ENCODE assay signal across 1 cellular context in the genomic region with DNA sequence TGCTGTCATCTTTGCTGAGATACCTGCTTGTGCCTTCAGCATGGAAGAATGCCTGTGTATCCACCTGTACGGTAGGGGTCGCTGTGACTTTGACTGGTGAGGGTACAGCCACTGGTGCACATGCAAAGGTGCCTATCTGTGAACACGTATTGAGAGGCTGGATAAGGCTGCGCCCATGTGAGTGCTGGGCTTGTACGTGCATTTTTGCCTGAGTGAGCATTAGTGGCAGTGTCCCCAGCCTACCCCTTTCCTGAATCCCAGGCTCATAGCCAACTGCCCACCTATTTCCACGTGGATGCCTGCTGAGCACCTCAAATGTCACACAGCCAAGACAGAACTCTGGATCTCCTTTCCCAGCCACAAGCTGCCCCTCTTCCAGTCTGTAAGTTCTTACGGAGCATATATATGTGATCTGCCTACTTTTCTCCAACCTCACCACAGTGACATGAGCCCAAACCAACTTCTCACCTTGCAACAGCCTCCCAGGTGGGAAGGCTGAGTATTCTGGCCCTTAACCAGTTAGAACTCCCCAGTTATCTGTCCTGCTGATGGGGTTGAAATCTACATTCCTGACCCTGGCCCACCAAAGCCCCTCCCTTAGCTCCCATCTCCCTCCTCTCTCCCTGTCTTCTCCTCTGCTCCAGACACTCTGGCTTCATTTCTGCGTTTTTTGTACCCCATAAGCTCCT.
TF ChIP-seq lines count a peak whose summit lies in the region.

No MANE protein-coding gene starts in this region.

TF ChIP-seq in HepG2, 621 proteins besides CTCF, POLR2A, EP300 and RAD21 (continued from another document and continues in another):
- TF ChIP-seq, protein P1, sequence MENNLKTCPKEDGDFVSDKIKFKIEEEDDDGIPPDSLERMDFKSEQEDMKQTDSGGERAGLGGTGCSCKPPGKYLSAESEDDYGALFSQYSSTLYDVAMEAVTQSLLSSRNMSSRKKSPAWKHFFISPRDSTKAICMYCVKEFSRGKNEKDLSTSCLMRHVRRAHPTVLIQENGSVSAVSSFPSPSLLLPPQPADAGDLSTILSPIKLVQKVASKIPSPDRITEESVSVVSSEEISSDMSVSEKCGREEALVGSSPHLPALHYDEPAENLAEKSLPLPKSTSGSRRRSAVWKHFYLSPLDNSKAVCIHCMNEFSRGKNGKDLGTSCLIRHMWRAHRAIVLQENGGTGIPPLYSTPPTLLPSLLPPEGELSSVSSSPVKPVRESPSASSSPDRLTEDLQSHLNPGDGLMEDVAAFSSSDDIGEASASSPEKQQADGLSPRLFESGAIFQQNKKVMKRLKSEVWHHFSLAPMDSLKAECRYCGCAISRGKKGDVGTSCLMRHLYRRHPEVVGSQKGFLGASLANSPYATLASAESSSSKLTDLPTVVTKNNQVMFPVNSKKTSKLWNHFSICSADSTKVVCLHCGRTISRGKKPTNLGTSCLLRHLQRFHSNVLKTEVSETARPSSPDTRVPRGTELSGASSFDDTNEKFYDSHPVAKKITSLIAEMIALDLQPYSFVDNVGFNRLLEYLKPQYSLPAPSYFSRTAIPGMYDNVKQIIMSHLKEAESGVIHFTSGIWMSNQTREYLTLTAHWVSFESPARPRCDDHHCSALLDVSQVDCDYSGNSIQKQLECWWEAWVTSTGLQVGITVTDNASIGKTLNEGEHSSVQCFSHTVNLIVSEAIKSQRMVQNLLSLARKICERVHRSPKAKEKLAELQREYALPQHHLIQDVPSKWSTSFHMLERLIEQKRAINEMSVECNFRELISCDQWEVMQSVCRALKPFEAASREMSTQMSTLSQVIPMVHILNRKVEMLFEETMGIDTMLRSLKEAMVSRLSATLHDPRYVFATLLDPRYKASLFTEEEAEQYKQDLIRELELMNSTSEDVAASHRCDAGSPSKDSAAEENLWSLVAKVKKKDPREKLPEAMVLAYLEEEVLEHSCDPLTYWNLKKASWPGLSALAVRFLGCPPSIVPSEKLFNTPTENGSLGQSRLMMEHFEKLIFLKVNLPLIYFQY (CRISPR knock-in tag; IDR thresholded peaks at IDR 0.05; ENCODE audit: borderline replicate concordance), result no peak
- TF ChIP-seq TCF7L2 (IDR thresholded peaks at IDR 0.05; ENCODE audit: low read depth, low read length) (no peak), NR3C1 (CRISPR knock-in tag; IDR thresholded peaks at IDR 0.05) (no peak), ZC3H4 (CRISPR knock-in tag; IDR thresholded peaks at IDR 0.05; ENCODE audit: borderline replicate concordance) (no peak; the same call in 1 of the 2 replicates), THAP11 (CRISPR knock-in tag; IDR thresholded peaks at IDR 0.05) (peak; percentile 84), SP1 (IDR thresholded peaks at IDR 0.05) (no peak), SP1 (CRISPR knock-in tag; IDR thresholded peaks at IDR 0.05) (peak; percentile 42; the same call in 1 of the 2 replicates), NCOA5 (CRISPR knock-in tag; IDR thresholded peaks at IDR 0.05) (no peak), SUZ12 (IDR thresholded peaks at IDR 0.05; ENCODE audit: low read depth, low read length) (no peak), ZNF143 (CRISPR knock-in tag; IDR thresholded peaks at IDR 0.05) (0 out of 2 replicates have a peak, but pooled peaks have one; percentile 21), ZNF160 (CRISPR knock-in tag; IDR thresholded peaks at IDR 0.05) (peak; percentile 76; the same call in 1 of the 2 replicates), ZNF619 (CRISPR knock-in tag; IDR thresholded peaks at IDR 0.05) (no peak; the same call in 1 of the 2 replicates), SETDB1 (CRISPR knock-in tag; IDR thresholded peaks at IDR 0.05; ENCODE audit: borderline replicate concordance) (no peak), SP5 (CRISPR knock-in tag; IDR thresholded peaks at IDR 0.05; ENCODE audit: borderline replicate concordance, low read depth) (no peak; the same call in 1 of the 2 replicates), MTA3 (CRISPR knock-in tag; IDR thresholded peaks at IDR 0.05) (no peak), ZNF672 (CRISPR knock-in tag; IDR thresholded peaks at IDR 0.05) (no peak), MIER2 (CRISPR knock-in tag; IDR thresholded peaks at IDR 0.05) (peak; percentile 77), ZFP36L2 (CRISPR knock-in tag; IDR thresholded peaks at IDR 0.05) (no peak; the same call in 1 of the 2 replicates), KMT2B (CRISPR knock-in tag; IDR thresholded peaks at IDR 0.05) (no peak), TOPORS (CRISPR knock-in tag; IDR thresholded peaks at IDR 0.05) (no peak), ZNF839 (CRISPR knock-in tag; IDR thresholded peaks at IDR 0.05; ENCODE audit: borderline replicate concordance) (no peak), KDM5B (CRISPR knock-in tag; IDR thresholded peaks at IDR 0.05; ENCODE audit: borderline replicate concordance) (peak; percentile 95), KMT2A (CRISPR knock-in tag; IDR thresholded peaks at IDR 0.05) (no peak), REL (CRISPR knock-in tag; conservative IDR thresholded peaks at IDR 0.05) (no peak), NKX3-1 (CRISPR knock-in tag; IDR thresholded peaks at IDR 0.05) (no peak), STAG1 (CRISPR knock-in tag; IDR thresholded peaks at IDR 0.05) (peak; percentile 32), DNMT3B (CRISPR knock-in tag; conservative IDR thresholded peaks at IDR 0.05) (no peak), HNRNPH1 (optimal IDR thresholded peaks at IDR 0.05; ENCODE audit: low read depth, low read length) (no peak), ZNF703 (CRISPR knock-in tag; IDR thresholded peaks at IDR 0.05; ENCODE audit: borderline replicate concordance) (no peak), NCOA2 (CRISPR knock-in tag; IDR thresholded peaks at IDR 0.05) (no peak), IRF2 (CRISPR knock-in tag; IDR thresholded peaks at IDR 0.05) (peak; percentile 84), ZNF337 (CRISPR knock-in tag; IDR thresholded peaks at IDR 0.05; ENCODE audit: borderline replicate concordance, low read depth) (no peak), ZMYM4 (CRISPR knock-in tag; IDR thresholded peaks at IDR 0.05) (peak; percentile 98), ARID2 (CRISPR knock-in tag; IDR thresholded peaks at IDR 0.05; ENCODE audit: borderline replicate concordance) (no peak), ZBTB7B (CRISPR knock-in tag; IDR thresholded peaks at IDR 0.05) (no peak; the same call in 1 of the 2 replicates), ZNF563 (CRISPR knock-in tag; IDR thresholded peaks at IDR 0.05) (no peak), ZFYVE20 (CRISPR knock-in tag; IDR thresholded peaks at IDR 0.05; ENCODE audit: borderline replicate concordance, low read depth) (no peak), SMAD1 (CRISPR knock-in tag; IDR thresholded peaks at IDR 0.05; ENCODE audit: borderline replicate concordance, low read depth) (no peak)
- TF ChIP-seq, protein P2, sequence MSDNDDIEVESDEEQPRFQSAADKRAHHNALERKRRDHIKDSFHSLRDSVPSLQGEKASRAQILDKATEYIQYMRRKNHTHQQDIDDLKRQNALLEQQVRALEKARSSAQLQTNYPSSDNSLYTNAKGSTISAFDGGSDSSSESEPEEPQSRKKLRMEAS (IDR thresholded peaks at IDR 0.05), result peak; percentile 92
- TF ChIP-seq, protein P3, sequence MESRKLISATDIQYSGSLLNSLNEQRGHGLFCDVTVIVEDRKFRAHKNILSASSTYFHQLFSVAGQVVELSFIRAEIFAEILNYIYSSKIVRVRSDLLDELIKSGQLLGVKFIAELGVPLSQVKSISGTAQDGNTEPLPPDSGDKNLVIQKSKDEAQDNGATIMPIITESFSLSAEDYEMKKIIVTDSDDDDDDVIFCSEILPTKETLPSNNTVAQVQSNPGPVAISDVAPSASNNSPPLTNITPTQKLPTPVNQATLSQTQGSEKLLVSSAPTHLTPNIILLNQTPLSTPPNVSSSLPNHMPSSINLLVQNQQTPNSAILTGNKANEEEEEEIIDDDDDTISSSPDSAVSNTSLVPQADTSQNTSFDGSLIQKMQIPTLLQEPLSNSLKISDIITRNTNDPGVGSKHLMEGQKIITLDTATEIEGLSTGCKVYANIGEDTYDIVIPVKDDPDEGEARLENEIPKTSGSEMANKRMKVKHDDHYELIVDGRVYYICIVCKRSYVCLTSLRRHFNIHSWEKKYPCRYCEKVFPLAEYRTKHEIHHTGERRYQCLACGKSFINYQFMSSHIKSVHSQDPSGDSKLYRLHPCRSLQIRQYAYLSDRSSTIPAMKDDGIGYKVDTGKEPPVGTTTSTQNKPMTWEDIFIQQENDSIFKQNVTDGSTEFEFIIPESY (CRISPR knock-in tag; IDR thresholded peaks at IDR 0.05), result peak; percentile 40; the same call in 1 of the 2 replicates
- TF ChIP-seq, protein P4, sequence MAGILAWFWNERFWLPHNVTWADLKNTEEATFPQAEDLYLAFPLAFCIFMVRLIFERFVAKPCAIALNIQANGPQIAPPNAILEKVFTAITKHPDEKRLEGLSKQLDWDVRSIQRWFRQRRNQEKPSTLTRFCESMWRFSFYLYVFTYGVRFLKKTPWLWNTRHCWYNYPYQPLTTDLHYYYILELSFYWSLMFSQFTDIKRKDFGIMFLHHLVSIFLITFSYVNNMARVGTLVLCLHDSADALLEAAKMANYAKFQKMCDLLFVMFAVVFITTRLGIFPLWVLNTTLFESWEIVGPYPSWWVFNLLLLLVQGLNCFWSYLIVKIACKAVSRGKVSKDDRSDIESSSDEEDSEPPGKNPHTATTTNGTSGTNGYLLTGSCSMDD (CRISPR knock-in tag; IDR thresholded peaks at IDR 0.05), result no peak
- TF ChIP-seq, protein P5, sequence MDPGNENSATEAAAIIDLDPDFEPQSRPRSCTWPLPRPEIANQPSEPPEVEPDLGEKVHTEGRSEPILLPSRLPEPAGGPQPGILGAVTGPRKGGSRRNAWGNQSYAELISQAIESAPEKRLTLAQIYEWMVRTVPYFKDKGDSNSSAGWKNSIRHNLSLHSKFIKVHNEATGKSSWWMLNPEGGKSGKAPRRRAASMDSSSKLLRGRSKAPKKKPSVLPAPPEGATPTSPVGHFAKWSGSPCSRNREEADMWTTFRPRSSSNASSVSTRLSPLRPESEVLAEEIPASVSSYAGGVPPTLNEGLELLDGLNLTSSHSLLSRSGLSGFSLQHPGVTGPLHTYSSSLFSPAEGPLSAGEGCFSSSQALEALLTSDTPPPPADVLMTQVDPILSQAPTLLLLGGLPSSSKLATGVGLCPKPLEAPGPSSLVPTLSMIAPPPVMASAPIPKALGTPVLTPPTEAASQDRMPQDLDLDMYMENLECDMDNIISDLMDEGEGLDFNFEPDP (CRISPR knock-in tag; conservative IDR thresholded peaks at IDR 0.05), result no peak
- TF ChIP-seq, protein P6, sequence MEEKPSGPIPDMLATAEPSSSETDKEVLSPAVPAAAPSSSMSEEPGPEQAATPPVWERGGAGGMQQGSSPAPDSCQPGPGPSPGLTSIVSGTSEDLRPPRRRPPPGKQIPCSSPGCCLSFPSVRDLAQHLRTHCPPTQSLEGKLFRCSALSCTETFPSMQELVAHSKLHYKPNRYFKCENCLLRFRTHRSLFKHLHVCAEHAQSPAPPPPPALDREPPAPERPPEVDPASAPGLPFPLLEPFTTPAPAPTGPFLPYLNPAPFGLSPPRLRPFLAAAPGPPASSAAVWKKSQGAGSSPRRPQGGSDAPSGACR (CRISPR knock-in tag; IDR thresholded peaks at IDR 0.05), result 0 out of 2 replicates have a peak, but pooled peaks have one; percentile 32
- TF ChIP-seq, protein P7, sequence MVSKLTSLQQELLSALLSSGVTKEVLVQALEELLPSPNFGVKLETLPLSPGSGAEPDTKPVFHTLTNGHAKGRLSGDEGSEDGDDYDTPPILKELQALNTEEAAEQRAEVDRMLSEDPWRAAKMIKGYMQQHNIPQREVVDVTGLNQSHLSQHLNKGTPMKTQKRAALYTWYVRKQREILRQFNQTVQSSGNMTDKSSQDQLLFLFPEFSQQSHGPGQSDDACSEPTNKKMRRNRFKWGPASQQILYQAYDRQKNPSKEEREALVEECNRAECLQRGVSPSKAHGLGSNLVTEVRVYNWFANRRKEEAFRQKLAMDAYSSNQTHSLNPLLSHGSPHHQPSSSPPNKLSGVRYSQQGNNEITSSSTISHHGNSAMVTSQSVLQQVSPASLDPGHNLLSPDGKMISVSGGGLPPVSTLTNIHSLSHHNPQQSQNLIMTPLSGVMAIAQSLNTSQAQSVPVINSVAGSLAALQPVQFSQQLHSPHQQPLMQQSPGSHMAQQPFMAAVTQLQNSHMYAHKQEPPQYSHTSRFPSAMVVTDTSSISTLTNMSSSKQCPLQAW (CRISPR knock-in tag; IDR thresholded peaks at IDR 0.05), result no peak
- TF ChIP-seq, protein P8, sequence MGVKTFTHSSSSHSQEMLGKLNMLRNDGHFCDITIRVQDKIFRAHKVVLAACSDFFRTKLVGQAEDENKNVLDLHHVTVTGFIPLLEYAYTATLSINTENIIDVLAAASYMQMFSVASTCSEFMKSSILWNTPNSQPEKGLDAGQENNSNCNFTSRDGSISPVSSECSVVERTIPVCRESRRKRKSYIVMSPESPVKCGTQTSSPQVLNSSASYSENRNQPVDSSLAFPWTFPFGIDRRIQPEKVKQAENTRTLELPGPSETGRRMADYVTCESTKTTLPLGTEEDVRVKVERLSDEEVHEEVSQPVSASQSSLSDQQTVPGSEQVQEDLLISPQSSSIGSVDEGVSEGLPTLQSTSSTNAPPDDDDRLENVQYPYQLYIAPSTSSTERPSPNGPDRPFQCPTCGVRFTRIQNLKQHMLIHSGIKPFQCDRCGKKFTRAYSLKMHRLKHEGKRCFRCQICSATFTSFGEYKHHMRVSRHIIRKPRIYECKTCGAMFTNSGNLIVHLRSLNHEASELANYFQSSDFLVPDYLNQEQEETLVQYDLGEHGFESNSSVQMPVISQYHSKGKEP (CRISPR knock-in tag; IDR thresholded peaks at IDR 0.05), result no peak
- TF ChIP-seq, protein P9, sequence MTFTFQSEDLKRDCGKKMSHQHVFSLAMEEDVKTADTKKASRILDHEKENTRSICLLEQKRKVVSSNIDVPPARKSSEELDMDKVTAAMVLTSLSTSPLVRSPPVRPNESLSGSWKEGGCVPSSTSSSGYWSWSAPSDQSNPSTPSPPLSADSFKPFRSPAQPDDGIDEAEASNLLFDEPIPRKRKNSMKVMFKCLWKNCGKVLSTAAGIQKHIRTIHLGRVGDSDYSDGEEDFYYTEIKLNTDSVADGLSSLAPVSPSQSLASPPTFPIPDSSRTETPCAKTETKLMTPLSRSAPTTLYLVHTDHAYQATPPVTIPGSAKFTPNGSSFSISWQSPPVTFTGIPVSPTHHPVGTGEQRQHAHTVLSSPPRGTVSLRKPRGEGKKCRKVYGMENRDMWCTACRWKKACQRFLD (CRISPR knock-in tag; IDR thresholded peaks at IDR 0.05; ENCODE audit: borderline replicate concordance), result no peak
- TF ChIP-seq, protein P10, sequence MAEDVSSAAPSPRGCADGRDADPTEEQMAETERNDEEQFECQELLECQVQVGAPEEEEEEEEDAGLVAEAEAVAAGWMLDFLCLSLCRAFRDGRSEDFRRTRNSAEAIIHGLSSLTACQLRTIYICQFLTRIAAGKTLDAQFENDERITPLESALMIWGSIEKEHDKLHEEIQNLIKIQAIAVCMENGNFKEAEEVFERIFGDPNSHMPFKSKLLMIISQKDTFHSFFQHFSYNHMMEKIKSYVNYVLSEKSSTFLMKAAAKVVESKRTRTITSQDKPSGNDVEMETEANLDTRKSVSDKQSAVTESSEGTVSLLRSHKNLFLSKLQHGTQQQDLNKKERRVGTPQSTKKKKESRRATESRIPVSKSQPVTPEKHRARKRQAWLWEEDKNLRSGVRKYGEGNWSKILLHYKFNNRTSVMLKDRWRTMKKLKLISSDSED (CRISPR knock-in tag; IDR thresholded peaks at IDR 0.05), result 0 out of 2 replicates have a peak, but pooled peaks have one; percentile 36
